30 cellular contexts compared by ENCODE assay signal in the genomic region with DNA sequence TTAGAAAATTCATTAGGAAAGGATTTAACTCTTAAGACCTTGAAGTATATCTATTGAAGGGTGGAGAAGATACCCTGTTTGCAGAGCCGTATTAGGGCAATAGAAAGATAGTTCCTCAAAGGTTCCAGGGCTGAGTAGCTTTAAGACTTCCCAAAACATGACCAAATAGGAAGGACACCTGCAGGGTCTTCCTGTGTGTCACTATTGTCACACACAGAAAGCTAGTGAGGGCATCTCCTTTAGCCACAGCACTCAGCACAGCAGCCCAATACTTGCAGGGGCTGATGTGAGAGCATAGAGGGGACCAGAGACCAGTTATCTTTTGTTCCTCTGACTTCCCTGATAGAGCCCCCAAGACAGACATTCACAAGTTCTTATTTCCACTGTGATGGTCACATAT.
"Had no signal": no experiment of that assay in that cellular context is flagged by ENCODE, and none has a peak within 500 bp of the region (broad histone marks: within the 10 kb centered on the region; RNA-seq: fewer than 3 reads in every experiment).

No MANE protein-coding gene starts in this region.

- H3K27me3 Mint-ChIP-seq: natural killer cell treated with Interleukin-12 subunit alpha and Interleukin-12 subunit beta and Interleukin-15 and Interleukin-18, amount 100 ng/mL, for 72 hours; stimulated activated naive B cell treated with anti-CD40 and anti-IgM and Interleukin-4, amounts not matched to agents 10 μg/mL and 1 μg/mL and 100 μg/mL, for 72 hours; stimulated activated naive CD8-positive, alpha-beta T cell treated with anti-CD3 and anti-CD28 coated beads, Interleukin-15, amount 100 ng/mL, for 72 hours had no signal

- H3K9me3 ChIP-seq: ovary, psoas muscle, right lobe of liver, sigmoid colon, suprapubic skin, testis, tibial artery, transverse colon, upper lobe of right lung, uterus had no signal

- H3K9ac ChIP-seq: parathyroid adenoma had no signal

- H3K36me3 ChIP-seq: ovary, right lobe of liver, sigmoid colon, suprapubic skin, tibial artery, transverse colon, upper lobe of right lung, uterus had no signal

- H3K4me3 Mint-ChIP-seq: naive thymus-derived CD8-positive, alpha-beta T cell; natural killer cell treated with Interleukin-12 subunit alpha and Interleukin-12 subunit beta and Interleukin-15 and Interleukin-18, amount 100 ng/mL, for 72 hours; nephron progenitor cell; neural crest cell; stimulated activated effector memory CD8-positive, alpha-beta T cell treated with anti-CD3 and anti-CD28 coated beads, Interleukin-12 subunit alpha, Interleukin-12 subunit beta, amount 100 ng/mL, for 72 hours; stimulated activated naive B cell treated with anti-CD40 and anti-IgM and Interleukin-4, amounts not matched to agents 10 μg/mL and 1 μg/mL and 100 μg/mL, for 72 hours; stimulated activated naive CD8-positive, alpha-beta T cell treated with anti-CD3 and anti-CD28 coated beads, Interleukin-15, amount 100 ng/mL, for 72 hours; type B pancreatic cell had no signal

- H3K79me2 ChIP-seq: parathyroid adenoma had no signal

- H3K36me3 Mint-ChIP-seq: naive thymus-derived CD8-positive, alpha-beta T cell; natural killer cell treated with Interleukin-12 subunit alpha and Interleukin-12 subunit beta and Interleukin-15 and Interleukin-18, amount 100 ng/mL, for 72 hours; stimulated activated effector memory CD8-positive, alpha-beta T cell treated with anti-CD3 and anti-CD28 coated beads, Interleukin-12 subunit alpha, Interleukin-12 subunit beta, amount 100 ng/mL, for 72 hours; stimulated activated naive B cell treated with anti-CD40 and anti-IgM and Interleukin-4, amounts not matched to agents 10 μg/mL and 1 μg/mL and 100 μg/mL, for 72 hours; type B pancreatic cell had no signal

- H3K4me1 Mint-ChIP-seq: naive thymus-derived CD8-positive, alpha-beta T cell; stimulated activated effector memory CD8-positive, alpha-beta T cell treated with anti-CD3 and anti-CD28 coated beads, Interleukin-12 subunit alpha, Interleukin-12 subunit beta, amount 100 ng/mL, for 72 hours; stimulated activated naive B cell treated with anti-CD40 and anti-IgM and Interleukin-4, amounts not matched to agents 10 μg/mL and 1 μg/mL and 100 μg/mL, for 72 hours; stimulated activated naive CD8-positive, alpha-beta T cell treated with anti-CD3 and anti-CD28 coated beads, Interleukin-15, amount 100 ng/mL, for 72 hours had no signal

- H3K27ac Mint-ChIP-seq: naive thymus-derived CD8-positive, alpha-beta T cell; natural killer cell treated with Interleukin-12 subunit alpha and Interleukin-12 subunit beta and Interleukin-15 and Interleukin-18, amount 100 ng/mL, for 72 hours; nephron progenitor cell; progenitor cell of endocrine pancreas; stimulated activated effector memory CD8-positive, alpha-beta T cell treated with anti-CD3 and anti-CD28 coated beads, Interleukin-12 subunit alpha, Interleukin-12 subunit beta, amount 100 ng/mL, for 72 hours; stimulated activated naive B cell treated with anti-CD40 and anti-IgM and Interleukin-4, amounts not matched to agents 10 μg/mL and 1 μg/mL and 100 μg/mL, for 72 hours; stimulated activated naive CD8-positive, alpha-beta T cell treated with anti-CD3 and anti-CD28 coated beads, Interleukin-15, amount 100 ng/mL, for 72 hours; type B pancreatic cell had no signal

- ATAC-seq: naive thymus-derived CD8-positive, alpha-beta T cell; natural killer cell treated with Interleukin-12 subunit alpha and Interleukin-12 subunit beta and Interleukin-15 and Interleukin-18, amount 100 ng/mL, for 72 hours; psoas muscle; right cardiac atrium; right lobe of liver; stimulated activated effector memory CD8-positive, alpha-beta T cell treated with anti-CD3 and anti-CD28 coated beads, Interleukin-12 subunit alpha, Interleukin-12 subunit beta, amount 100 ng/mL, for 72 hours; stimulated activated naive B cell treated with anti-CD40 and anti-IgM and Interleukin-4, amounts not matched to agents 10 μg/mL and 1 μg/mL and 100 μg/mL, for 72 hours; stimulated activated naive CD8-positive, alpha-beta T cell treated with anti-CD3 and anti-CD28 coated beads, Interleukin-15, amount 100 ng/mL, for 72 hours; stimulated activated naive CD8-positive, alpha-beta T cell treated with anti-CD3 and anti-CD28 coated beads, Interleukin-15, Interleukin-2, amounts not matched to agents 100 U/mL and 50 U/mL, for 24 hours; upper lobe of right lung had no signal

- H3K27ac ChIP-seq: ovary, parathyroid adenoma, psoas muscle, right lobe of liver, sigmoid colon, suprapubic skin, testis, tibial artery, transverse colon, upper lobe of right lung, uterus had no signal

- H3K27me3 ChIP-seq: ovary, right lobe of liver, sigmoid colon, testis, upper lobe of right lung had no signal

- DNase-seq: naive thymus-derived CD8-positive, alpha-beta T cell; nephron progenitor cell; occipital lobe; ovary; posterior cingulate gyrus; psoas muscle; right cardiac atrium; right lobe of liver; sigmoid colon; small intestine; stimulated activated CD4-positive, alpha-beta T cell treated with anti-CD3 and anti-CD28 coated beads, Interleukin-15, amount 100 ng/mL, for 24 hours; stimulated activated CD4-positive, alpha-beta T cell treated with anti-CD3 and anti-CD28 coated beads, Interleukin-2, amount 100 ng/mL, for 24 hours; stimulated activated CD4-positive, alpha-beta T cell treated with anti-CD3 and anti-CD28 coated beads, Interleukin-2, amount 100 ng/mL, for 48 hours; stimulated activated CD4-positive, alpha-beta T cell treated with anti-CD3 and anti-CD28 coated beads, Interleukin-4, amount 100 ng/mL, for 24 hours; stimulated activated naive B cell treated with anti-CD40 and anti-IgM and Interleukin-4, amounts not matched to agents 10 μg/mL and 1 μg/mL and 100 μg/mL, for 72 hours; stimulated activated naive CD8-positive, alpha-beta T cell treated with anti-CD3 and anti-CD28 coated beads, Interleukin-15, amount 100 ng/mL, for 72 hours; stimulated activated naive CD8-positive, alpha-beta T cell treated with anti-CD3 and anti-CD28 coated beads, Interleukin-15, Interleukin-2, amounts not matched to agents 100 U/mL and 50 U/mL, for 24 hours; substantia nigra; testis; tibial artery; transverse colon; upper lobe of right lung; uterus had no signal

- H3K4me1 ChIP-seq: parathyroid adenoma, right lobe of liver, sigmoid colon, suprapubic skin, testis, transverse colon, upper lobe of right lung, uterus had no signal

- H3K4me3 ChIP-seq: ovary, psoas muscle, right lobe of liver, sigmoid colon, suprapubic skin, testis, tibial artery, transverse colon, upper lobe of right lung, uterus had no signal

- H3K9me3 Mint-ChIP-seq: nephron progenitor cell; neural crest cell; stimulated activated naive B cell treated with anti-CD40 and anti-IgM and Interleukin-4, amounts not matched to agents 10 μg/mL and 1 μg/mL and 100 μg/mL, for 72 hours; stimulated activated naive CD8-positive, alpha-beta T cell treated with anti-CD3 and anti-CD28 coated beads, Interleukin-15, amount 100 ng/mL, for 72 hours; type B pancreatic cell had no signal

- H2AFZ ChIP-seq: parathyroid adenoma had no signal
